8 cellular contexts compared by ENCODE assay signal in genomic region chr5:155728857-155729683, GRCh38.
DNase-seq lines count a peak whose midpoint lies in the region; ATAC-seq and TF ChIP-seq lines count a peak whose summit lies in the region.

No MANE protein-coding gene starts in this region.

- peak; percentile 63 for TF ChIP-seq RAD21 in neural cell (conservative IDR thresholded peaks at IDR 0.05)

- peak overlapping the region; percentile 53 for H2AFZ ChIP-seq in neural cell (ENCODE audit: low read depth, low read length)

- H3K4me3 ChIP-seq in esophagus squamous epithelium (peak overlapping the region; percentile 22 to 65 (median 37)), neural cell (ENCODE audit: low read length) (peak overlapping the region; percentile 87)

- H3K27ac ChIP-seq in esophagus squamous epithelium (no peak overlapping the region), neural cell (ENCODE audit: low read length) (peak overlapping the region; percentile 56)

- TF ChIP-seq CTCF in AG09319 (IDR thresholded peaks at IDR 0.05; ENCODE audit: low read depth, low read length), result peak; percentile 6
- TF ChIP-seq CTCF in esophagus squamous epithelium (IDR thresholded peaks at IDR 0.05), result no peak
- TF ChIP-seq CTCF in neural cell (IDR thresholded peaks at IDR 0.05; ENCODE audit: poor library complexity, severe bottlenecking), result peak; percentile 36

- WGBS in esophagus squamous epithelium, 2 donors, result 6 to 9% methylated on average over 13 to 21 of the region's 54 CpGs

- H4K20me1 ChIP-seq in neural cell (ENCODE audit: insufficient read depth), result no peaks in the 10 kb centered on the region

- no peak for TF ChIP-seq EP300 in neural cell (conservative IDR thresholded peaks at IDR 0.05; ENCODE audit: poor library complexity, severe bottlenecking)

- H3K4me1 ChIP-seq in esophagus squamous epithelium, result peaks cover 0 to 32% (median 15%) of the 10 kb centered on the region in 3 donors

- H3K4me2 ChIP-seq in neural cell (ENCODE audit: low read length), result peak overlapping the region; percentile 63

- H3F3A ChIP-seq in neural cell (ENCODE audit: insufficient read depth, low read length, poor library complexity, severe bottlenecking), result no peaks in the 10 kb centered on the region

- H3K9me2 ChIP-seq in neural cell (ENCODE audit: insufficient read depth, low read length), result no peaks in the 10 kb centered on the region

- no peak for ATAC-seq in GM21447 (IDR thresholded peaks at IDR 0.05; ENCODE audit: unreplicated experiment)
- no peak for ATAC-seq in GM19463 (IDR thresholded peaks at IDR 0.05; ENCODE audit: unreplicated experiment)

- peak overlapping the region; percentile 74 for H3K9ac ChIP-seq in neural cell (ENCODE audit: low read length)

- H3K9me3 ChIP-seq in esophagus squamous epithelium (no peaks in the 10 kb centered on the region), neural cell (ENCODE audit: low read length) (no peaks in the 10 kb centered on the region)

- no peak for TF ChIP-seq POLR2A in esophagus squamous epithelium (IDR thresholded peaks at IDR 0.05)

- H3K27me3 ChIP-seq in esophagus squamous epithelium (peaks cover 0 to 90% (median 6%) of the 10 kb centered on the region in 4 donors), neural cell (ENCODE audit: insufficient read depth, low read depth, low read length) (peaks cover 75% of the 10 kb centered on the region)

- in situ Hi-C loops in G401 (cut with HindIII; ENCODE audit: low sequenced_read_pairs), result no loop called here

- DNase-seq in AG09319 (ENCODE audit: extremely low read depth, low read depth) (no peak), NCI-H1694 treated with DMSO at 0.1 percent for 48 hours (lab: John Stamatoyannopoulos, UW) (peak; percentile 62), esophagus squamous epithelium (lab: John Stamatoyannopoulos, UW) (no peak), G401 (ENCODE audit: low spot score) (no peak), OCI-M2 (lab: John Stamatoyannopoulos, UW; ENCODE audit: unreplicated experiment) (no peak)

- H3K79me2 ChIP-seq in neural cell (replicated peaks; ENCODE audit: insufficient read depth, low read length), result no peaks in the 10 kb centered on the region

- intact Hi-C loops in esophagus squamous epithelium (cut with DNase I), result no loop called here

- H3K36me3 ChIP-seq in esophagus squamous epithelium (no peaks in the 10 kb centered on the region), neural cell (ENCODE audit: insufficient read depth, low read length) (no peaks in the 10 kb centered on the region)

TF ChIP-seq in neural cell, 6 proteins besides CTCF, POLR2A, EP300 and RAD21:
- TF ChIP-seq REST (IDR thresholded peaks at IDR 0.05; ENCODE audit: borderline replicate concordance) (no peak), TAF1 (IDR thresholded peaks at IDR 0.05; ENCODE audit: low read depth) (no peak), SMC3 (conservative IDR thresholded peaks at IDR 0.05; ENCODE audit: poor library complexity) (peak; percentile 51), POLR2AphosphoS5 (IDR thresholded peaks at IDR 0.05) (no peak), EZH2 (IDR thresholded peaks at IDR 0.05; ENCODE audit: borderline replicate concordance, insufficient read depth, low read length, poor library complexity, severe bottlenecking) (no peak), MXI1 (conservative IDR thresholded peaks at IDR 0.05; ENCODE audit: poor library complexity, severe bottlenecking) (peak; percentile 45)
TF ChIP-seq in neural cell: peak in this region for 2.

Comparison
In these comparisons a context has a peak if more than half of its experiments do, and no peak if none do; other contexts are left out.
1. CTCF ChIP-seq: peak in AG09319 (single experiment) and neural cell (single experiment); none in esophagus squamous epithelium (0 of 6).